In the genomic region with DNA sequence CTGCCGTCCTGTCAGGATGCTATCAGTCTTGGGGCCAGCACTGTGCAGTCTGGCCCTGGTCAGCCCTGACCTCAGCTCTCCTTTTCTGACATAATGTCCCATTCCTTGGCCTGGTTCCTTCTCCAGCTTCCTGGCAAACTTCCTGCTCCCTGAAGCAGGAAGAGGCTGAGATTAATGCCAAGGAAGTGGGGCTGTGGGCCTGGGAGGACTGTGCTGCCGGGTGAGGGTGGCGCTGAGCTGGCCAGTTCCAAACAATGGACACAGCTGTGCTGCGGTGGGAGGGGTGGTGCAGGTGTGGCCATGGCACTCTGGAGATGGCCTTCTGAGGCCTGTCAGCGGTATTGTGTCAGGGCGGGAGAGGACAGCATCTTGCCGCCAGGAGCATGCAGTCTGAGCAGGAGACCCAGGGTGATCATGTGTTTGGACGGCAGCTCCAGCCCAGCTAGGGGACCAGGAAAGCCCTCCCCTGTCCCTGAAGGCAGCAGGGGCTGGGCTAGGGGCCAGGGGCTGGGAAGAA, we compare ENCODE assay signal across 22 cellular contexts. TPM values are rescaled to one million over a fixed set of nuclear protein-coding genes. Genes with fewer than 3 reads are reported as not detected.
"Had no signal": no experiment of that assay in that cellular context is flagged by ENCODE, and none has a peak within 500 bp of the region (broad histone marks: within the 10 kb centered on the region; RNA-seq: fewer than 3 reads in every experiment).

No MANE protein-coding gene starts in this region.

- H3K27me3 ChIP-seq: breast epithelium, esophagus squamous epithelium, uterus had no signal

- H3K4me1 ChIP-seq: breast epithelium, esophagus squamous epithelium, prostate gland, uterus had no signal

- H3K4me3 ChIP-seq: breast epithelium, dorsolateral prefrontal cortex, esophagus squamous epithelium, mucosa of descending colon, prostate gland, thoracic aorta, uterus had no signal

- H3K27me3 Mint-ChIP-seq: activated naive CD8-positive, alpha-beta T cell treated with anti-CD3 and anti-CD28 coated beads for 36 hours had no signal

- H3K36me3 ChIP-seq: breast epithelium, esophagus squamous epithelium, prostate gland, thoracic aorta, uterus had no signal

- H3K9me3 ChIP-seq: prostate gland, thoracic aorta, uterus had no signal

- H3K27ac ChIP-seq: breast epithelium, dorsolateral prefrontal cortex, esophagus squamous epithelium, prostate gland, thoracic aorta, uterus had no signal

- H3K4me1 Mint-ChIP-seq: activated naive CD8-positive, alpha-beta T cell treated with anti-CD3 and anti-CD28 coated beads for 36 hours; natural killer cell had no signal

- H3K36me3 Mint-ChIP-seq: activated naive CD8-positive, alpha-beta T cell treated with anti-CD3 and anti-CD28 coated beads for 36 hours had no signal

- ATAC-seq: mucosa of descending colon; natural killer cell; stimulated activated naive CD8-positive, alpha-beta T cell treated with anti-CD3 and anti-CD28 coated beads, Interleukin-15, Interleukin-2, amounts not matched to agents 100 U/mL and 50 U/mL, for 24 hours had no signal

- H3K4me3 Mint-ChIP-seq: activated naive CD8-positive, alpha-beta T cell treated with anti-CD3 and anti-CD28 coated beads for 36 hours; natural killer cell had no signal

- DNase-seq: activated CD4-positive, alpha-beta T cell treated with anti-CD3 and anti-CD28 coated beads, Interleukin-2, amount 50 U/mL, for 4 hours; activated CD4-positive, CD25-positive, alpha-beta regulatory T cell treated with anti-CD3 and anti-CD28 coated beads, Interleukin-2, amount 50 U/mL, for 72 hours; activated gamma-delta T cell; activated naive CD8-positive, alpha-beta T cell treated with anti-CD3 and anti-CD28 coated beads for 36 hours; activated T-cell treated with anti-CD3 and anti-CD28 coated beads, Interleukin-2, amount 50 U/mL, for 48 hours; anterior cingulate cortex; dorsolateral prefrontal cortex; esophagus squamous epithelium; foreskin fibroblast; mucosa of descending colon; natural killer cell; nucleus accumbens; stimulated activated CD4-positive, alpha-beta T cell treated with anti-CD3 and anti-CD28 coated beads, Interleukin-4, amount 100 ng/mL, for 1 hour; stimulated activated CD8-positive, alpha-beta memory T cell treated with anti-CD3 and anti-CD28 coated beads, Interleukin-4, amount 100 ng/mL, for 48 hours; stimulated activated naive CD8-positive, alpha-beta T cell treated with anti-CD3 and anti-CD28 coated beads, Interleukin-15, Interleukin-2, amounts not matched to agents 100 U/mL and 50 U/mL, for 24 hours; T-helper 9 cell had no signal

- H3K27ac Mint-ChIP-seq: activated naive CD8-positive, alpha-beta T cell treated with anti-CD3 and anti-CD28 coated beads for 36 hours; natural killer cell had no signal

RNA-seq across cellular contexts. Expression of a gene that starts 30.9 kb away (rescaled TPM):
- total RNA-seq: activated naive CD8-positive, alpha-beta T cell treated with anti-CD3 and anti-CD28 coated beads for 36 hours; breast epithelium; dorsolateral prefrontal cortex; esophagus squamous epithelium; lung microvascular endothelial cell; mucosa of descending colon; natural killer cell; thoracic aorta; uterus had no signal
- polyA plus RNA-seq: keratinocyte had no signal
